ENCODE assay signal across 23 cellular contexts in genomic region chr15:62270216-62270921, GRCh38.
"Had no signal": no experiment of that assay in that cellular context is flagged by ENCODE, and none has a peak within 500 bp of the region (broad histone marks: within the 10 kb centered on the region; RNA-seq: fewer than 3 reads in every experiment).

No MANE protein-coding gene starts in this region.

- H3K27ac ChIP-seq: HL-60, SJSA1, SK-N-MC had no signal

- FAIRE-seq: HTR-8/SVneo, RCC 7860 had no signal

- H3K4me3 ChIP-seq: MG63, SJSA1, SK-N-MC had no signal

- H3K27me3 ChIP-seq: MG63, SJSA1 had no signal

- H3K4me1 ChIP-seq: SJSA1 had no signal

- DNase-seq: KBM-7, MG63, NCI-H1092, NCI-H1105 treated with DMSO at 0.1 percent for 48 hours, NCI-H1417 treated with DMSO at 0.1 percent for 48 hours, NCI-H146, NCI-H1694 treated with DMSO at 0.1 percent for 48 hours, NCI-H1930, NCI-H2081 treated with DMSO at 0.1 percent for 48 hours, NCI-H2171, NCI-H226, NCI-H446, NCI-H510A, NCI-H524 treated with DMSO at 0.1 percent for 48 hours, NCI-H774, Right ventricle myocardium superior, RPMI8226, SIG-M5 had no signal

- H3K36me3 ChIP-seq: MG63, SJSA1 had no signal
